In the genomic region with DNA sequence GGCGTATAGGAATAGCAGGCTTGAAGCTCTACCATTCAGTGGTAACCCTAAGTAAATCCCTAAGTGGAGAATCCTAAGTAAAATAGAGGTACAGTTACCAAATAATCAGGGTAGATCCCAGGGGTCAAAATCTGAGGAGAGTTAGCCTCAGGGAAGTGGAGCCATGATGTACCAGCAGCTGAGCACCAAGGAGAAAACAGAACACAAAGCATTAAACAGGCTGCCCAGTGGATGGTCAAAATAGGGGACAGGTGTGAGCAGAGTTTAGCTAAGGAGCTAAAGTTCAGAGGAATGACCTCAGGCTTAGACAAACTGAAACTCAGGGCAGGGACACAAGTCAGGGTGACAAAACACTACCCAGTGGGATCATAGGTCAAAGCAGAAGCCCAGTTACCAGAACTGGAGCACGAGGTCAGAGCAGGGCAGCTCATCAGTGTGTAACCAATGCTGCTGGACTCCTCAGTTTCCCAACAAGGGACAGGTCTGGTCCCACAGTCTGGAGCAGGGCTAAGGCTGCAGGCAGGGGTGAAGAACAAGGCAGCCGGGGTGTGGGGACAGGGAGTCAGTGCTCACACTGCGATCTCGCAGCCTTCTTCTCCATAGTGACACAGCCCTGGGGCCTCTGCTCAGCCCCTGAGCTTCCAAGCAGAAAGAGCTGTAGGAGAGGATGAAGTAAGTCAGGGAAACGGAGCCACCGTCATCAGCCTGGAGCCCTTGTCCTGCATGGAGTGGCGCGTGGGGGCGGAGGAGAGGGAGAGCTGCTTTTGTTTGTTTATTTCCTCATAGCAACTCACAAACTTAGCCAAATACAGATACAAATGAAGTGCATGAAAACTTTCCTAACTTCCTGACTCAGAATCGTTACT, we compare ENCODE assay signal across 1 cellular context.
TF ChIP-seq lines count a peak whose summit lies in the region.

No MANE protein-coding gene starts in this region.

TF ChIP-seq in HepG2, 621 proteins besides CTCF, POLR2A, EP300 and RAD21 (continued from another document):
- TF ChIP-seq ZNF605 (CRISPR knock-in tag; IDR thresholded peaks at IDR 0.05) (peak; percentile 88), CBX2 (IDR thresholded peaks at IDR 0.05; ENCODE audit: low read depth, low read length) (no peak), CBX2 (CRISPR knock-in tag; IDR thresholded peaks at IDR 0.05; ENCODE audit: low read depth) (no peak), RFX1 (IDR thresholded peaks at IDR 0.05) (peak; percentile 54; the same call in 1 of the 2 replicates), GTF2F1 (IDR thresholded peaks at IDR 0.05; ENCODE audit: low read length) (no peak), ZNF343 (CRISPR knock-in tag; IDR thresholded peaks at IDR 0.05) (no peak; the same call in 1 of the 2 replicates), MTF2 (CRISPR knock-in tag; IDR thresholded peaks at IDR 0.05; ENCODE audit: borderline replicate concordance) (no peak), BRCA1 (CRISPR knock-in tag; IDR thresholded peaks at IDR 0.05) (no peak), MAFK (conservative IDR thresholded peaks at IDR 0.05 in 1 of 2, IDR thresholded peaks at IDR 0.05 in 1 of 2; ENCODE audit: low read length in 2 of 2) (0 out of 4 replicates have a peak, but pooled peaks of 1 of the 2 experiments have one; percentile 20), ZNF614 (CRISPR knock-in tag; IDR thresholded peaks at IDR 0.05; ENCODE audit: borderline replicate concordance) (peak; percentile 96; the same call in 1 of the 2 replicates), ZNF10 (CRISPR knock-in tag; IDR thresholded peaks at IDR 0.05; ENCODE audit: borderline replicate concordance, low read depth) (no peak), SIX1 (CRISPR knock-in tag; IDR thresholded peaks at IDR 0.05; ENCODE audit: borderline replicate concordance) (peak; percentile 85), ZNF746 (CRISPR knock-in tag; IDR thresholded peaks at IDR 0.05) (peak; percentile 81), SAFB2 (CRISPR knock-in tag; IDR thresholded peaks at IDR 0.05; ENCODE audit: borderline replicate concordance, low read depth) (peak; percentile 91; the same call in 1 of the 2 replicates), KDM2A (CRISPR knock-in tag; IDR thresholded peaks at IDR 0.05; ENCODE audit: borderline replicate concordance, low read depth) (peak; percentile 66; the same call in 1 of the 2 replicates), ZNF674 (CRISPR knock-in tag; IDR thresholded peaks at IDR 0.05; ENCODE audit: low read depth) (no peak), TAF1 (CRISPR knock-in tag; IDR thresholded peaks at IDR 0.05) (peak; percentile 57; the same call in 1 of the 2 replicates), XRCC5 (optimal IDR thresholded peaks at IDR 0.05; ENCODE audit: low read length) (peak; percentile 87), SMC3 (IDR thresholded peaks at IDR 0.05; ENCODE audit: low read length) (no peak), SCMH1 (CRISPR knock-in tag; IDR thresholded peaks at IDR 0.05; ENCODE audit: borderline replicate concordance) (no peak), ZNF552 (CRISPR knock-in tag; IDR thresholded peaks at IDR 0.05; ENCODE audit: borderline replicate concordance) (peak; percentile 97), TCF7 (IDR thresholded peaks at IDR 0.05; ENCODE audit: low read depth) (peak; percentile 27; the same call in 1 of the 2 replicates), KAT7 (CRISPR knock-in tag; IDR thresholded peaks at IDR 0.05; ENCODE audit: borderline replicate concordance) (peak; percentile 84), ZKSCAN8 (CRISPR knock-in tag; IDR thresholded peaks at IDR 0.05; ENCODE audit: borderline replicate concordance) (peak; percentile 96), NFYC (CRISPR knock-in tag; IDR thresholded peaks at IDR 0.05) (peak; percentile 49; the same call in 1 of the 2 replicates), MEIS1 (CRISPR knock-in tag; IDR thresholded peaks at IDR 0.05; ENCODE audit: borderline replicate concordance) (peak; percentile 92; the same call in 1 of the 2 replicates), HOXA3 (CRISPR knock-in tag; IDR thresholded peaks at IDR 0.05) (peak; percentile 95), MEF2D (CRISPR knock-in tag; IDR thresholded peaks at IDR 0.05) (peak; percentile 97), TRIM24 (CRISPR knock-in tag; IDR thresholded peaks at IDR 0.05) (peak; percentile 93), SNAPC2 (CRISPR knock-in tag; IDR thresholded peaks at IDR 0.05) (peak; percentile 94; the same call in 1 of the 2 replicates), KLF13 (CRISPR knock-in tag; IDR thresholded peaks at IDR 0.05) (no peak), ZNF234 (CRISPR knock-in tag; conservative IDR thresholded peaks at IDR 0.05) (no peak), ZNF572 (CRISPR knock-in tag; IDR thresholded peaks at IDR 0.05) (peak; percentile 93), ZNF678 (CRISPR knock-in tag; IDR thresholded peaks at IDR 0.05) (peak; percentile 94), SP2 (CRISPR knock-in tag; IDR thresholded peaks at IDR 0.05) (no peak), ZNF816 (CRISPR knock-in tag; IDR thresholded peaks at IDR 0.05; ENCODE audit: borderline replicate concordance) (peak; percentile 98), KMT2A (CRISPR knock-in tag; IDR thresholded peaks at IDR 0.05) (peak; percentile 39), ZNF749 (CRISPR knock-in tag; IDR thresholded peaks at IDR 0.05; ENCODE audit: borderline replicate concordance) (peak; percentile 90), ZFP36L1 (CRISPR knock-in tag; IDR thresholded peaks at IDR 0.05) (peak; percentile 93), STAG1 (CRISPR knock-in tag; IDR thresholded peaks at IDR 0.05) (peak; percentile 54)
- TF ChIP-seq, protein P1, sequence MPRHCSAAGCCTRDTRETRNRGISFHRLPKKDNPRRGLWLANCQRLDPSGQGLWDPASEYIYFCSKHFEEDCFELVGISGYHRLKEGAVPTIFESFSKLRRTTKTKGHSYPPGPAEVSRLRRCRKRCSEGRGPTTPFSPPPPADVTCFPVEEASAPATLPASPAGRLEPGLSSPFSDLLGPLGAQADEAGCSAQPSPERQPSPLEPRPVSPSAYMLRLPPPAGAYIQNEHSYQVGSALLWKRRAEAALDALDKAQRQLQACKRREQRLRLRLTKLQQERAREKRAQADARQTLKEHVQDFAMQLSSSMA (CRISPR knock-in tag; IDR thresholded peaks at IDR 0.05): peak; percentile 83
- TF ChIP-seq, protein P2, sequence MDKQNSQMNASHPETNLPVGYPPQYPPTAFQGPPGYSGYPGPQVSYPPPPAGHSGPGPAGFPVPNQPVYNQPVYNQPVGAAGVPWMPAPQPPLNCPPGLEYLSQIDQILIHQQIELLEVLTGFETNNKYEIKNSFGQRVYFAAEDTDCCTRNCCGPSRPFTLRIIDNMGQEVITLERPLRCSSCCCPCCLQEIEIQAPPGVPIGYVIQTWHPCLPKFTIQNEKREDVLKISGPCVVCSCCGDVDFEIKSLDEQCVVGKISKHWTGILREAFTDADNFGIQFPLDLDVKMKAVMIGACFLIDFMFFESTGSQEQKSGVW (CRISPR knock-in tag; IDR thresholded peaks at IDR 0.05; ENCODE audit: borderline replicate concordance): no peak; the same call in 1 of the 2 replicates
- TF ChIP-seq, protein P3, sequence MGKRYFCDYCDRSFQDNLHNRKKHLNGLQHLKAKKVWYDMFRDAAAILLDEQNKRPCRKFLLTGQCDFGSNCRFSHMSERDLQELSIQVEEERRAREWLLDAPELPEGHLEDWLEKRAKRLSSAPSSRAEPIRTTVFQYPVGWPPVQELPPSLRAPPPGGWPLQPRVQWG (CRISPR knock-in tag; IDR thresholded peaks at IDR 0.05; ENCODE audit: borderline replicate concordance, low read depth): no peak; the same call in 1 of the 2 replicates
- TF ChIP-seq, protein P4, sequence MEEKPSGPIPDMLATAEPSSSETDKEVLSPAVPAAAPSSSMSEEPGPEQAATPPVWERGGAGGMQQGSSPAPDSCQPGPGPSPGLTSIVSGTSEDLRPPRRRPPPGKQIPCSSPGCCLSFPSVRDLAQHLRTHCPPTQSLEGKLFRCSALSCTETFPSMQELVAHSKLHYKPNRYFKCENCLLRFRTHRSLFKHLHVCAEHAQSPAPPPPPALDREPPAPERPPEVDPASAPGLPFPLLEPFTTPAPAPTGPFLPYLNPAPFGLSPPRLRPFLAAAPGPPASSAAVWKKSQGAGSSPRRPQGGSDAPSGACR (CRISPR knock-in tag; IDR thresholded peaks at IDR 0.05): peak; percentile 95; the same call in 1 of the 2 replicates
- TF ChIP-seq, protein P5, sequence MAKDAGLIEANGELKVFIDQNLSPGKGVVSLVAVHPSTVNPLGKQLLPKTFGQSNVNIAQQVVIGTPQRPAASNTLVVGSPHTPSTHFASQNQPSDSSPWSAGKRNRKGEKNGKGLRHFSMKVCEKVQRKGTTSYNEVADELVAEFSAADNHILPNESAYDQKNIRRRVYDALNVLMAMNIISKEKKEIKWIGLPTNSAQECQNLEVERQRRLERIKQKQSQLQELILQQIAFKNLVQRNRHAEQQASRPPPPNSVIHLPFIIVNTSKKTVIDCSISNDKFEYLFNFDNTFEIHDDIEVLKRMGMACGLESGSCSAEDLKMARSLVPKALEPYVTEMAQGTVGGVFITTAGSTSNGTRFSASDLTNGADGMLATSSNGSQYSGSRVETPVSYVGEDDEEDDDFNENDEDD (CRISPR knock-in tag; IDR thresholded peaks at IDR 0.05; ENCODE audit: borderline replicate concordance): peak; percentile 92; the same call in 1 of the 2 replicates
- TF ChIP-seq, protein P6, sequence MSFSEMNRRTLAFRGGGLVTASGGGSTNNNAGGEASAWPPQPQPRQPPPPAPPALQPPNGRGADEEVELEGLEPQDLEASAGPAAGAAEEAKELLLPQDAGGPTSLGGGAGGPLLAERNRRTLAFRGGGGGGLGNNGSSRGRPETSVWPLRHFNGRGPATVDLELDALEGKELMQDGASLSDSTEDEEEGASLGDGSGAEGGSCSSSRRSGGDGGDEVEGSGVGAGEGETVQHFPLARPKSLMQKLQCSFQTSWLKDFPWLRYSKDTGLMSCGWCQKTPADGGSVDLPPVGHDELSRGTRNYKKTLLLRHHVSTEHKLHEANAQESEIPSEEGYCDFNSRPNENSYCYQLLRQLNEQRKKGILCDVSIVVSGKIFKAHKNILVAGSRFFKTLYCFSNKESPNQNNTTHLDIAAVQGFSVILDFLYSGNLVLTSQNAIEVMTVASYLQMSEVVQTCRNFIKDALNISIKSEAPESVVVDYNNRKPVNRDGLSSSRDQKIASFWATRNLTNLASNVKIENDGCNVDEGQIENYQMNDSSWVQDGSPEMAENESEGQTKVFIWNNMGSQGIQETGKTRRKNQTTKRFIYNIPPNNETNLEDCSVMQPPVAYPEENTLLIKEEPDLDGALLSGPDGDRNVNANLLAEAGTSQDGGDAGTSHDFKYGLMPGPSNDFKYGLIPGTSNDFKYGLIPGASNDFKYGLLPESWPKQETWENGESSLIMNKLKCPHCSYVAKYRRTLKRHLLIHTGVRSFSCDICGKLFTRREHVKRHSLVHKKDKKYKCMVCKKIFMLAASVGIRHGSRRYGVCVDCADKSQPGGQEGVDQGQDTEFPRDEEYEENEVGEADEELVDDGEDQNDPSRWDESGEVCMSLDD (CRISPR knock-in tag; IDR thresholded peaks at IDR 0.05; ENCODE audit: borderline replicate concordance): peak; percentile 25; the same call in 1 of the 2 replicates
- TF ChIP-seq, protein P7, sequence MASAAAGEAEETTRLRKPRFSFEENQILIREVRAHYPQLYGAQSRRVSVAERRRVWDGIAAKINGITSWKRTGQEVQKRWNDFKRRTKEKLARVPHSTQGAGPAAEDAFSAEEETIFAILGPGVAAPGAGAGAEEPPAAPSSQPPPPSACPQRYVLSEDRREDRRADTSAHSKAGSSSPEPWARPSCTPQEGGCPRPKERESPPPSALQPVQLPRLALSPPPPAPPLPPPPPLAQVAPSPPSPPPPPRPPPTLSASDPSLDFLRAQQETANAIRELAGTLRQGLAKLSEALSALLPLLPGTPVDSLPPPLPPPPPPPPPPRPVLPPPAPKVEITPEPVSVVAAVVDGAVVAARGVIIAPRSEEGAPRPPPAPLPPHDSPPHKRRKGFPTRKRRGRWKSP (CRISPR knock-in tag; IDR thresholded peaks at IDR 0.05): peak; percentile 96
- TF ChIP-seq, protein P8, sequence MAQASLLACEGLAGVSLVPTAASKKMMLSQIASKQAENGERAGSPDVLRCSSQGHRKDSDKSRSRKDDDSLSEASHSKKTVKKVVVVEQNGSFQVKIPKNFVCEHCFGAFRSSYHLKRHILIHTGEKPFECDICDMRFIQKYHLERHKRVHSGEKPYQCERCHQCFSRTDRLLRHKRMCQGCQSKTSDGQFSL (CRISPR knock-in tag; IDR thresholded peaks at IDR 0.05): 0 out of 2 replicates have a peak, but pooled peaks have one; percentile 33
- TF ChIP-seq, protein P9, sequence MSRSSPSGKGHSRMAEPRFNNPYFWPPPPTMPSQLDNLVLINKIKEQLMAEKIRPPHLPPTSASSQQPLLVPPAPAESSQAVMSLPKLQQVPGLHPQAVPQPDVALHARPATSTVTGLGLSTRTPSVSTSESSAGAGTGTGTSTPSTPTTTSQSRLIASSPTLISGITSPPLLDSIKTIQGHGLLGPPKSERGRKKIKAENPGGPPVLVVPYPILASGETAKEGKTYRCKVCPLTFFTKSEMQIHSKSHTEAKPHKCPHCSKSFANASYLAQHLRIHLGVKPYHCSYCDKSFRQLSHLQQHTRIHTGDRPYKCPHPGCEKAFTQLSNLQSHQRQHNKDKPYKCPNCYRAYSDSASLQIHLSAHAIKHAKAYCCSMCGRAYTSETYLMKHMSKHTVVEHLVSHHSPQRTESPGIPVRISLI (CRISPR knock-in tag; IDR thresholded peaks at IDR 0.05; ENCODE audit: borderline replicate concordance): peak; percentile 82; the same call in 1 of the 2 replicates
